Comparison of ENCODE assay signal across 7 cellular contexts in genomic region chr10:89332718-89333281, GRCh38. TPM values are rescaled to one million over a fixed set of nuclear protein-coding genes. Genes with fewer than 3 reads are reported as not detected.
DNase-seq lines count a peak whose midpoint lies in the region; ATAC-seq and TF ChIP-seq lines count a peak whose summit lies in the region.

No MANE protein-coding gene starts in this region.

- peak overlapping the region; percentile 88 for H3K4me3 Mint-ChIP-seq in natural killer cell treated with Interleukin-12 subunit alpha and Interleukin-12 subunit beta and Interleukin-15 and Interleukin-18, amount 100 ng/mL, for 72 hours

- H3K9ac ChIP-seq in Loucy (ENCODE audit: low read depth, low read length, poor library complexity, severe bottlenecking): peak overlapping the region; percentile 56

- DNase-seq in choroid plexus epithelial cell (ENCODE audit: low read depth): no peak
- no peak for DNase-seq in natural killer cell treated with Interleukin-12 subunit alpha and Interleukin-12 subunit beta and Interleukin-15 and Interleukin-18, amount 100 ng/mL, for 72 hours (ENCODE audit: low spot score)
- DNase-seq in GM19240 (ENCODE audit: insufficient read length, low spot score): no peak
- DNase-seq in OCI-M2 (lab: John Stamatoyannopoulos, UW; ENCODE audit: unreplicated experiment): no peak
- DNase-seq in NCI-H774 (lab: John Stamatoyannopoulos, UW): no peak

- peak overlapping the region; percentile 67 to 81 for H3K27ac Mint-ChIP-seq in natural killer cell treated with Interleukin-12 subunit alpha and Interleukin-12 subunit beta and Interleukin-15 and Interleukin-18, amount 100 ng/mL, for 72 hours

- peaks cover 64 to 73% of the 10 kb centered on the region in 2 donors for H3K4me1 Mint-ChIP-seq in natural killer cell treated with Interleukin-12 subunit alpha and Interleukin-12 subunit beta and Interleukin-15 and Interleukin-18, amount 100 ng/mL, for 72 hours (ENCODE audit: low read depth in 2 of 2)

- H3K4me2 ChIP-seq in Loucy (ENCODE audit: low read depth, low read length, poor library complexity, severe bottlenecking): peak overlapping the region; percentile 73

- no peak for TF ChIP-seq CTCF in Loucy (conservative IDR thresholded peaks at IDR 0.05; ENCODE audit: low read length)
- TF ChIP-seq CTCF in choroid plexus epithelial cell (conservative IDR thresholded peaks at IDR 0.05; ENCODE audit: low read depth, low read length): no peak

- peaks cover 46% of the 10 kb centered on the region for H3K4me1 ChIP-seq in Loucy (ENCODE audit: insufficient read depth, low read length, poor library complexity, severe bottlenecking)

- peak overlapping the region; percentile 62; the same call in 1 of the 2 replicates for H2AFZ ChIP-seq in Loucy (ENCODE audit: low read length)

- no peaks in the 10 kb centered on the region for H3K36me3 ChIP-seq in Loucy (ENCODE audit: insufficient read depth, low read length)

- no peaks in the 10 kb centered on the region for H4K20me1 ChIP-seq in Loucy (ENCODE audit: insufficient read depth, low read length, poor library complexity, severe bottlenecking)

- H3K79me2 ChIP-seq in Loucy (ENCODE audit: insufficient read depth, low read length): no peaks in the 10 kb centered on the region

- no peaks in the 10 kb centered on the region for H3K9me2 ChIP-seq in Loucy (replicated peaks; ENCODE audit: low read depth, low read length)

- H3K27me3 ChIP-seq in Loucy (ENCODE audit: insufficient read depth, low read length, poor library complexity, severe bottlenecking): no peaks in the 10 kb centered on the region

- no peaks in the 10 kb centered on the region for H3K9me3 Mint-ChIP-seq in natural killer cell treated with Interleukin-12 subunit alpha and Interleukin-12 subunit beta and Interleukin-15 and Interleukin-18, amount 100 ng/mL, for 72 hours

- no peaks in the 10 kb centered on the region for H3K9me3 ChIP-seq in Loucy (ENCODE audit: insufficient read depth, low read depth, low read length)

- H3F3A ChIP-seq in Loucy (ENCODE audit: low read depth): no peaks in the 10 kb centered on the region

- peak; percentile 30 for ATAC-seq in GM19351 (IDR thresholded peaks at IDR 0.05; ENCODE audit: unreplicated experiment)
- ATAC-seq in natural killer cell treated with Interleukin-12 subunit alpha and Interleukin-12 subunit beta and Interleukin-15 and Interleukin-18, amount 100 ng/mL, for 72 hours: no peak

- peaks cover 0 to 8% of the 10 kb centered on the region in 2 donors for H3K27me3 Mint-ChIP-seq in natural killer cell treated with Interleukin-12 subunit alpha and Interleukin-12 subunit beta and Interleukin-15 and Interleukin-18, amount 100 ng/mL, for 72 hours

- H3K4me3 ChIP-seq in Loucy (ENCODE audit: low read length, poor library complexity, severe bottlenecking): peak overlapping the region; percentile 62
- peak overlapping the region; percentile 42 for H3K4me3 ChIP-seq in choroid plexus epithelial cell (ENCODE audit: low read depth, low read length)

- H3K36me3 Mint-ChIP-seq in natural killer cell treated with Interleukin-12 subunit alpha and Interleukin-12 subunit beta and Interleukin-15 and Interleukin-18, amount 100 ng/mL, for 72 hours: no peaks in the 10 kb centered on the region

RNA-seq across cellular contexts. Expression of gene IFIT3, which starts 5.0 kb away (rescaled TPM):
- total RNA-seq in natural killer cell treated with Interleukin-12 subunit alpha and Interleukin-12 subunit beta and Interleukin-15 and Interleukin-18, amount 100 ng/mL, for 72 hours: 1 to 10 TPM; 2.6 to 3.0 TPM

RNA-seq across cellular contexts. Expression of gene IFIT2, which starts 31.0 kb away (rescaled TPM):
- 1 to 10 TPM; 1.5 to 1.7 TPM for total RNA-seq in natural killer cell treated with Interleukin-12 subunit alpha and Interleukin-12 subunit beta and Interleukin-15 and Interleukin-18, amount 100 ng/mL, for 72 hours

RNA-seq across cellular contexts. Expression of gene IFIT1B, which starts 45.1 kb away (rescaled TPM):
- not detected for total RNA-seq in natural killer cell treated with Interleukin-12 subunit alpha and Interleukin-12 subunit beta and Interleukin-15 and Interleukin-18, amount 100 ng/mL, for 72 hours

RNA-seq across cellular contexts. Expression of gene IFIT1, which starts 59.6 kb away (rescaled TPM):
- total RNA-seq in natural killer cell treated with Interleukin-12 subunit alpha and Interleukin-12 subunit beta and Interleukin-15 and Interleukin-18, amount 100 ng/mL, for 72 hours: under 1 TPM; 0.36 to 0.69 TPM
